ENCODE assay signal across 8 cellular contexts in genomic region chr4:139555073-139555704, GRCh38. TPM values are rescaled to one million over a fixed set of nuclear protein-coding genes. Genes with fewer than 3 reads are reported as not detected.
DNase-seq lines count a peak whose midpoint lies in the region; ATAC-seq and TF ChIP-seq lines count a peak whose summit lies in the region.

No MANE protein-coding gene starts in this region.

- peak overlapping the region; percentile 98 for H3K4me3 ChIP-seq in BLaER1
- H3K4me3 ChIP-seq in Peyer's patch: peak overlapping the region; percentile 83 to 92 (median 85)
- peak overlapping the region; percentile 87 to 90 for H3K4me3 ChIP-seq in mucosa of rectum (ENCODE audit: low read length in 2 of 2)

- no peak for TF ChIP-seq RAD21 in Ishikawa (IDR thresholded peaks at IDR 0.05; ENCODE audit: low read depth)

- TF ChIP-seq EP300 in Ishikawa (IDR thresholded peaks at IDR 0.05; ENCODE audit: borderline replicate concordance): no peak

- H3K9me3 ChIP-seq in BLaER1 (no peaks in the 10 kb centered on the region), Peyer's patch (no peaks in the 10 kb centered on the region), mucosa of rectum (ENCODE audit: control insufficient read depth in 2 of 2, low read length in 2 of 2) (no peaks in the 10 kb centered on the region)

- H4K20me1 ChIP-seq in BLaER1: peaks cover 47% of the 10 kb centered on the region

- H3K9ac ChIP-seq in BLaER1: peak overlapping the region; percentile 95
- peak overlapping the region; percentile 86 to 93 for H3K9ac ChIP-seq in mucosa of rectum (ENCODE audit: low read depth in 1 of 2, low read length in 2 of 2)

- peak; percentile 72 for ATAC-seq in esophagus mucosa

- peak; percentile 51 to 85 for TF ChIP-seq POLR2A in Peyer's patch (IDR thresholded peaks at IDR 0.05)

- DNase-seq in GM20000 (ENCODE audit: low spot score) (peak; percentile 67), Peyer's patch (peak; percentile 82 to 94 (median 84)), activated T-helper 1 cell treated with Interleukin-2 at 50 U/mL for 16 hours (ENCODE audit: low read depth) (peak; percentile 71)
- peak; percentile 58 for DNase-seq in stimulated activated CD8-positive, alpha-beta memory T cell treated with anti-CD3 and anti-CD28 coated beads, Interleukin-4, amount 100 ng/mL, for 24 hours (ENCODE audit: low read depth)

- H3K4me2 ChIP-seq in BLaER1: peak overlapping the region; percentile 88

- no peaks in the 10 kb centered on the region for H3K36me3 ChIP-seq in BLaER1
- no peaks in the 10 kb centered on the region for H3K36me3 ChIP-seq in Peyer's patch
- no peaks in the 10 kb centered on the region for H3K36me3 ChIP-seq in mucosa of rectum (ENCODE audit: control insufficient read depth in 2 of 2, insufficient read depth in 2 of 2, low read length in 2 of 2)

- TF ChIP-seq CTCF in GM20000 (IDR thresholded peaks at IDR 0.05; ENCODE audit: extremely low read depth, missing control alignments): no peak
- no peak for TF ChIP-seq CTCF in Peyer's patch (IDR thresholded peaks at IDR 0.05)

- H3K4me1 ChIP-seq in BLaER1 (peaks cover 60% of the 10 kb centered on the region), Peyer's patch (peaks cover 0 to 31% (median 2%) of the 10 kb centered on the region in 4 donors), mucosa of rectum (ENCODE audit: control insufficient read depth in 2 of 2, insufficient read depth in 2 of 2, low read length in 2 of 2) (peaks cover 6 to 9% of the 10 kb centered on the region in 2 donors)

- H3K27me3 ChIP-seq in BLaER1: peaks cover 30% of the 10 kb centered on the region
- H3K27me3 ChIP-seq in Peyer's patch: no peaks in the 10 kb centered on the region
- H3K27me3 ChIP-seq in mucosa of rectum (ENCODE audit: control insufficient read depth in 2 of 2, insufficient read depth in 2 of 2, low read length in 2 of 2): no peaks in the 10 kb centered on the region

- H3K27ac ChIP-seq in BLaER1: peak overlapping the region; percentile 98
- peak overlapping the region; percentile 90 to 97 (median 94) for H3K27ac ChIP-seq in Peyer's patch
- H3K27ac ChIP-seq in mucosa of rectum (ENCODE audit: low read depth in 2 of 2, low read length in 2 of 2): peak overlapping the region; percentile 88 to 90

TF ChIP-seq in Ishikawa, 13 proteins besides CTCF, POLR2A, EP300 and RAD21:
- TF ChIP-seq USF1 (IDR thresholded peaks at IDR 0.05) (peak; percentile 62), FOXM1 (IDR thresholded peaks at IDR 0.05; ENCODE audit: borderline replicate concordance, low read depth) (no peak), NFIC (IDR thresholded peaks at IDR 0.05) (peak; percentile 68; the same call in 1 of the 2 replicates), EGR1 (IDR thresholded peaks at IDR 0.05) (no peak), MAX (IDR thresholded peaks at IDR 0.05) (peak; percentile 91), TAF1 (IDR thresholded peaks at IDR 0.05; ENCODE audit: low read depth) (no peak), TCF12 (IDR thresholded peaks at IDR 0.05; ENCODE audit: low read depth) (peak; percentile 30; the same call in 1 of the 2 replicates), ZBTB7A (IDR thresholded peaks at IDR 0.05; ENCODE audit: low read depth) (peak; percentile 38; the same call in 1 of the 2 replicates), TEAD4 (IDR thresholded peaks at IDR 0.05) (peak; percentile 72)

RNA-seq across cellular contexts. Expression of gene SETD7, which starts 0.8 kb away (rescaled TPM):
- total RNA-seq in Peyer's patch (10 to 100 TPM in 3 of 4 donors, 1 to 10 TPM in 1; 9.3 to 37.1 (median 16.0) TPM), esophagus mucosa (19.9 TPM)

Comparison
In these comparisons a context has a peak if more than half of its experiments do, and no peak if none do; other contexts are left out.
1. Peak in every context shown above with its lines: DNase-seq, ATAC-seq, H3K4me3 ChIP-seq and H3K27ac ChIP-seq.